In the genomic region with DNA sequence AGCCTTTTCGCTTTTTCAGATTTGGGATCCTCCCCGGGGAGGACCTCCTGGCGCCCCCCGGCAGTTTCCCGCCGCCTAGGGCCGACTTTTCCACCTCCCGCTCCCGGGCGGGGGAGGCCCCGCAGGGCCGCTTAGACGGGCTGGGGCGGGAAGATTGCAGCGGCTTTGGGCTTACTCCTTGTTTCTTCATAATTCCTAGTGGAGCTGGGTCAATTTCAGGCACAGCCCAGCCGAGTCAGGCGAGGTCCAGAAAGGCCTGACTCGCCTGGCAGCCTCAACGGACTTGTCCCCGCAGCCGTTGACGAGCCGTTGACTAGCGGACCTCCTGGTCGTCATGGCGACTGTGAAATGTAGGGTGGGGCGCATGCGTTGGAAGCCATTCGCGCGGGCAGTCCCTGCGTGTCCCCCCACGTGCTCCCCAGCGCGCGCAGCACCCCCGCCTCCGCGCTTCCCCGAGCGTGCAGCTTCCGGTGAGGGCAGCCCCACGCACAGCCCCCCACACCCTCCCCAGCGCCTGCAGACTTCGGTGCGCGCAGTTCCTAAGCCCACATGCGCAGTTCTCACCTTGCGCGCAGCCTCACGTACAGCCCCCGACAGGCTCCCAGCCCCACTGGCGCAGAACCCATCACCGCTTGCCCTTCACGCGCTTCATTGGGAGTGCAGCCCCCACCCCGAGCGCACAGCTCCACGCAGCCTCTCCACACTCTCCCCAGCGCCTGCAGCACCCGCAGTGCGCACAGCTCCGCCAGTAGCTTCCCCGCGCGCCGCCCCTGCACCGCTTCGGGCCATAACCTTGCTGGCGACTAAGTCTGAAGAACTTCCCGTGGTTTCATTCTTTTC, we compare ENCODE assay signal across 8 cellular contexts. TPM values are rescaled to one million over a fixed set of nuclear protein-coding genes. Genes with fewer than 3 reads are reported as not detected.
A peak's percentile ranks its signal among the peaks of the same experiment; 100 is the strongest.
DNase-seq lines count a peak whose midpoint lies in the region; ATAC-seq and TF ChIP-seq lines count a peak whose summit lies in the region.
"Not testable (repeated sequence)": the region's sequence is repeated elsewhere in the genome, so short reads cannot be mapped to it uniquely, and the experiment has no call there.

No MANE protein-coding gene starts in this region.

- TF ChIP-seq CTCF in KMS-11 (conservative IDR thresholded peaks at IDR 0.05; ENCODE audit: low read depth, low read length): not testable (repeated sequence)

- POLR2A ChIA-PET in naive thymus-derived CD4-positive, alpha-beta T cell (lab: Charles Lee): interaction anchor here (0.6 to 1.5 kb wide), 5 partner anchors 16 to 205 kb away, joined by 3 to 6 read pairs (median 5); a partner anchor contains a TSS

- H2AFZ ChIP-seq in KMS-11 (ENCODE audit: low read depth): peak overlapping the region; percentile 100

- intact Hi-C loops in naive thymus-derived CD4-positive, alpha-beta T cell (cut with micrococcal nuclease): loop anchor here (1.0 to 5.0 kb wide), 9 partner anchors 17 to 1662 kb away; a partner anchor contains a TSS

- H3K36me3 ChIP-seq in KMS-11 (ENCODE audit: insufficient read depth); naive thymus-derived CD4-positive, alpha-beta T cell (ENCODE audit: control insufficient read depth in 2 of 3, insufficient read depth in 3 of 3, low read length in 3 of 3): not testable (repeated sequence)

- H3K9me3 Mint-ChIP-seq in naive thymus-derived CD4-positive, alpha-beta T cell: not testable (repeated sequence)

- peak; percentile 71 for DNase-seq in EH (ENCODE audit: low read depth)
- DNase-seq in GOT3 (lab: John Stamatoyannopoulos, UW): peak; percentile 42
- DNase-seq in RPMI7951 (ENCODE audit: low read depth): peak; percentile 86
- DNase-seq in activated T-helper 1 cell treated with anti-CD3 and anti-CD28 coated beads, Interleukin-2, amount 50 U/mL, for 16 hours (ENCODE audit: low read depth in 1 of 2, low spot score in 1 of 2): peak; percentile 80 to 88
- DNase-seq in fibroblast of gingiva (ENCODE audit: low read depth): peak; percentile 65
- DNase-seq in naive thymus-derived CD4-positive, alpha-beta T cell: peak; percentile 75 to 97 (median 94)
- peak; percentile 82 for DNase-seq in stimulated activated CD8-positive, alpha-beta memory T cell treated with anti-CD3 and anti-CD28 coated beads, Interleukin-7, amount 100 ng/mL, for 24 hours (ENCODE audit: low read depth)

- H3K9me3 ChIP-seq in naive thymus-derived CD4-positive, alpha-beta T cell (ENCODE audit: control insufficient read depth in 2 of 3, low read length in 3 of 3): not testable (repeated sequence)

- peak overlapping the region; percentile 30 for H3K4me3 ChIP-seq in KMS-11 (IDR thresholded peaks at IDR 0.05; ENCODE audit: insufficient read depth, low read depth, low read length)
- peak overlapping the region; percentile 82 for H3K4me3 ChIP-seq in naive thymus-derived CD4-positive, alpha-beta T cell (ENCODE audit: low read length)

- not testable (repeated sequence) for H3K36me3 Mint-ChIP-seq in naive thymus-derived CD4-positive, alpha-beta T cell

- peaks cover 10 to 29% (median 22%) of the 10 kb centered on the region in 7 donors for H3K4me1 Mint-ChIP-seq in naive thymus-derived CD4-positive, alpha-beta T cell

- CTCF ChIA-PET in naive thymus-derived CD4-positive, alpha-beta T cell (lab: Charles Lee): not testable (repeated sequence)

- H3K79me2 ChIP-seq in KMS-11 (ENCODE audit: insufficient read depth, low read depth): not testable (repeated sequence)

- H3K4me1 ChIP-seq in KMS-11 (ENCODE audit: low read depth, poor library complexity, severe bottlenecking): peaks cover 39% of the 10 kb centered on the region
- H3K4me1 ChIP-seq in naive thymus-derived CD4-positive, alpha-beta T cell (ENCODE audit: control insufficient read depth in 2 of 2, insufficient read depth in 2 of 2, low read length in 2 of 2): not testable (repeated sequence)

- H3K4me2 ChIP-seq in KMS-11: peak overlapping the region; percentile 95

- peak overlapping the region; percentile 91 to 99 (median 97) for H3K4me3 Mint-ChIP-seq in naive thymus-derived CD4-positive, alpha-beta T cell

- H3K27ac Mint-ChIP-seq in naive thymus-derived CD4-positive, alpha-beta T cell: peak overlapping the region; percentile 93 to 99 (median 99)

- peaks cover 0 to 10% (median 0%) of the 10 kb centered on the region in 5 donors for H3K27me3 Mint-ChIP-seq in naive thymus-derived CD4-positive, alpha-beta T cell

- H3K9ac ChIP-seq in KMS-11: peak overlapping the region; percentile 93

- H4K20me1 ChIP-seq in KMS-11 (ENCODE audit: insufficient read depth): not testable (repeated sequence)

- peak overlapping the region; percentile 64 for H3K27ac ChIP-seq in KMS-11
- H3K27ac ChIP-seq in naive thymus-derived CD4-positive, alpha-beta T cell (ENCODE audit: low read depth, low read length): peak overlapping the region; percentile 85

- peak; percentile 98 for ATAC-seq in naive thymus-derived CD4-positive, alpha-beta T cell

- H3K27me3 ChIP-seq in KMS-11 (ENCODE audit: insufficient read depth, low read depth); naive thymus-derived CD4-positive, alpha-beta T cell (ENCODE audit: control insufficient read depth in 2 of 2, insufficient read depth in 2 of 2, low read length in 2 of 2): not testable (repeated sequence)

RNA-seq across cellular contexts. Expression of a gene that starts 17.1 kb away (rescaled TPM):
- total RNA-seq in RPMI7951 (2014; rRNA removed; shearing (Covaris generic)): 78.1 and 90.8 TPM in 2 replicates
- 10 to 100 TPM; 55.2 to 94.1 (median 68.3) TPM for total RNA-seq in naive thymus-derived CD4-positive, alpha-beta T cell
- polyA plus RNA-seq in naive thymus-derived CD4-positive, alpha-beta T cell: 10 to 100 TPM; 93.9 to 95.7 TPM

Comparison
In these comparisons a context has a peak if more than half of its experiments do, and no peak if none do; other contexts are left out.
1. Peak in every context shown above with its lines: DNase-seq, ATAC-seq, H3K4me3 ChIP-seq and H3K27ac ChIP-seq.
2. DNase-seq: peak in every context shown above with its lines; median percentile 94 in naive thymus-derived CD4-positive, alpha-beta T cell; 86 in RPMI7951; 84 in activated T-helper 1 cell treated with anti-CD3 and anti-CD28 coated beads, Interleukin-2, amount 50 U/mL, for 16 hours; 82 in stimulated activated CD8-positive, alpha-beta memory T cell treated with anti-CD3 and anti-CD28 coated beads, Interleukin-7, amount 100 ng/mL, for 24 hours; 71 in EH; 65 in fibroblast of gingiva; 42 in GOT3.